ENCODE assay signal across 26 cellular contexts in genomic region chr1:171431994-171432393, GRCh38. TPM values are rescaled to one million over a fixed set of nuclear protein-coding genes. Genes with fewer than 3 reads are reported as not detected.
DNase-seq lines count a peak whose midpoint lies in the region; ATAC-seq and TF ChIP-seq lines count a peak whose summit lies in the region.
"Had no signal": no experiment of that assay in that cellular context is flagged by ENCODE, and none has a peak within 500 bp of the region (broad histone marks: within the 10 kb centered on the region; RNA-seq: fewer than 3 reads in every experiment).

No MANE protein-coding gene starts in this region.

- POLR2A ChIA-PET in WTC11 (lab: Charles Lee), result interaction anchor here (0.9 to 1.2 kb wide), 2 partner anchors 53 to 93 kb away, joined by 3 read pairs; partner anchors contain the start of gene PRRC2C

- H3K9me3 Mint-ChIP-seq in activated naive CD8-positive, alpha-beta T cell (ENCODE audit: low read depth), result peaks cover 10% of the 10 kb centered on the region
- H3K9me3 Mint-ChIP-seq in activated naive CD8-positive, alpha-beta T cell treated with anti-CD3 and anti-CD28 coated beads for 36 hours, result peaks cover 11% of the 10 kb centered on the region
- peaks cover 27% of the 10 kb centered on the region for H3K9me3 Mint-ChIP-seq in WTC11

- peaks cover 18% of the 10 kb centered on the region for H3K4me1 Mint-ChIP-seq in activated naive CD8-positive, alpha-beta T cell (ENCODE audit: low read depth)
- peaks cover 11% of the 10 kb centered on the region for H3K4me1 Mint-ChIP-seq in activated naive CD8-positive, alpha-beta T cell treated with anti-CD3 and anti-CD28 coated beads for 36 hours
- H3K4me1 Mint-ChIP-seq in WTC11, result peaks cover 65% of the 10 kb centered on the region
- H3K4me1 Mint-ChIP-seq: B cell had no signal

- no peak overlapping the region for H3K9ac ChIP-seq in iPS-18a (ENCODE audit: low read length)

- DNase-seq in activated naive CD8-positive, alpha-beta T cell treated with anti-CD3 and anti-CD28 coated beads for 36 hours, result no peak
- DNase-seq in WTC11 (ENCODE audit: low spot score), result no peak
- no peak for DNase-seq in uterus
- no peak for DNase-seq in glomerular visceral epithelial cell (ENCODE audit: extremely low spot score)
- no peak for DNase-seq in NCI-H69 (lab: John Stamatoyannopoulos, UW)
- no peak for DNase-seq in stimulated activated CD4-positive, alpha-beta T cell treated with anti-CD3 and anti-CD28 coated beads, Interleukin-2, amount 100 ng/mL, for 48 hours
- DNase-seq: CD8-positive, alpha-beta memory T cell; DMS 273 treated with DMSO at 0.1 percent for 48 hours; DMS79 treated with DMSO at 0.1 percent for 48 hours; IMR-90; KG1; MG63; NCI-H1105 treated with DMSO at 0.1 percent for 48 hours; NCI-H146; NCI-H2029 treated with DMSO at 0.1 percent for 48 hours; NCI-H2227 treated with DMSO at 0.1 percent for 48 hours; NCI-H526 treated with DMSO at 0.1 percent for 48 hours; PC-3; SJCRH30 had no signal

- no peaks in the 10 kb centered on the region for H3K36me3 Mint-ChIP-seq in activated naive CD8-positive, alpha-beta T cell
- H3K36me3 Mint-ChIP-seq in activated naive CD8-positive, alpha-beta T cell treated with anti-CD3 and anti-CD28 coated beads for 36 hours, result no peaks in the 10 kb centered on the region
- peaks cover 27% of the 10 kb centered on the region for H3K36me3 Mint-ChIP-seq in WTC11
- H3K36me3 Mint-ChIP-seq: CD8-positive, alpha-beta memory T cell had no signal

- H3K4me3 Mint-ChIP-seq in activated naive CD8-positive, alpha-beta T cell, result no peak overlapping the region
- no peak overlapping the region for H3K4me3 Mint-ChIP-seq in activated naive CD8-positive, alpha-beta T cell treated with anti-CD3 and anti-CD28 coated beads for 36 hours
- H3K4me3 Mint-ChIP-seq in WTC11, result peak overlapping the region; percentile 40
- H3K4me3 Mint-ChIP-seq: B cell; CD14-positive monocyte; CD8-positive, alpha-beta memory T cell had no signal

- peak; percentile 91 for ATAC-seq in WTC11
- ATAC-seq: PC-3, Right ventricle myocardium inferior, SK-N-SH treated with all-trans-retinoic acid at 6 μM for 48 hours had no signal

- CTCF ChIA-PET in WTC11 (lab: Charles Lee), result interaction anchor here (0.8 to 1.3 kb wide), 2 partner anchors 11 to 118 kb away, joined by 3 to 5 read pairs; partner anchors contain the start of gene FMO4

- intact Hi-C loops in uterus (cut with DNase I; ENCODE audit: low total_unique reads), result no loop called here

- H3K4me1 ChIP-seq in iPS-18a (ENCODE audit: control insufficient read depth, low read depth, low read length), result peaks cover 20% of the 10 kb centered on the region
- no peaks in the 10 kb centered on the region for H3K4me1 ChIP-seq in uterus
- H3K4me1 ChIP-seq: SJCRH30 had no signal

- no peaks in the 10 kb centered on the region for H3K27me3 ChIP-seq in iPS-18a (ENCODE audit: control insufficient read depth, insufficient read depth, low read length)
- H3K27me3 ChIP-seq in uterus, result no peaks in the 10 kb centered on the region
- H3K27me3 ChIP-seq: MG63, SJCRH30 had no signal

- H3K27ac ChIP-seq in iPS-18a (ENCODE audit: low read length) (no peak overlapping the region), uterus (no peak overlapping the region)
- H3K27ac ChIP-seq: 22Rv1, SJCRH30 had no signal

- H3K27ac Mint-ChIP-seq in activated naive CD8-positive, alpha-beta T cell, result peak overlapping the region; percentile 64
- no peak overlapping the region for H3K27ac Mint-ChIP-seq in activated naive CD8-positive, alpha-beta T cell treated with anti-CD3 and anti-CD28 coated beads for 36 hours
- peak overlapping the region; percentile 87 for H3K27ac Mint-ChIP-seq in WTC11
- H3K27ac Mint-ChIP-seq: B cell; CD14-positive monocyte; CD8-positive, alpha-beta memory T cell had no signal

- H3K27me3 Mint-ChIP-seq in activated naive CD8-positive, alpha-beta T cell, result no peaks in the 10 kb centered on the region
- H3K27me3 Mint-ChIP-seq in activated naive CD8-positive, alpha-beta T cell treated with anti-CD3 and anti-CD28 coated beads for 36 hours, result peaks cover 3% of the 10 kb centered on the region
- H3K27me3 Mint-ChIP-seq in WTC11 (ENCODE audit: low read depth), result peaks cover 4% of the 10 kb centered on the region

- H3K4me3 ChIP-seq in iPS-18a (ENCODE audit: low read length) (peak overlapping the region; percentile 3), uterus (no peak overlapping the region)
- H3K4me3 ChIP-seq: MG63, SJCRH30 had no signal

- H3K9me3 ChIP-seq in iPS-18a (ENCODE audit: control insufficient read depth, low read depth, low read length), result peaks cover 13% of the 10 kb centered on the region
- H3K9me3 ChIP-seq in uterus, result no peaks in the 10 kb centered on the region
- H3K9me3 ChIP-seq: SJCRH30 had no signal

- TF ChIP-seq CTCF in WTC11 (IDR thresholded peaks at IDR 0.05) (no peak), uterus (IDR thresholded peaks at IDR 0.05) (no peak)

- no peaks in the 10 kb centered on the region for H3K36me3 ChIP-seq in iPS-18a (ENCODE audit: control insufficient read depth, low read depth, low read length)
- no peaks in the 10 kb centered on the region for H3K36me3 ChIP-seq in uterus
- H3K36me3 ChIP-seq: MG63, SJCRH30 had no signal

- TF ChIP-seq POLR2A in uterus (IDR thresholded peaks at IDR 0.05), result no peak

TF ChIP-seq in WTC11, 78 proteins besides CTCF, POLR2A, EP300 and RAD21:
- TF ChIP-seq ZNF423 (CRISPR knock-in tag; IDR thresholded peaks at IDR 0.05), result peak; percentile 51
- 0 out of 2 replicates have a peak, but pooled peaks have one; percentile 30 for TF ChIP-seq TEAD1 (CRISPR knock-in tag; IDR thresholded peaks at IDR 0.05)
- TF ChIP-seq KAT7 (CRISPR knock-in tag; IDR thresholded peaks at IDR 0.05; ENCODE audit: borderline replicate concordance), result no peak
- no peak for TF ChIP-seq ZBTB21 (CRISPR knock-in tag; IDR thresholded peaks at IDR 0.05; ENCODE audit: borderline replicate concordance)
- TF ChIP-seq PRDM15 (CRISPR knock-in tag; IDR thresholded peaks at IDR 0.05), result no peak
- 0 out of 2 replicates have a peak, but pooled peaks have one; percentile 12 for TF ChIP-seq ZNF396 (CRISPR knock-in tag; IDR thresholded peaks at IDR 0.05; ENCODE audit: borderline replicate concordance)

RNA-seq across cellular contexts. Expression of gene PRRC2C, which starts 53.3 kb away (rescaled TPM):
- total RNA-seq in activated naive CD8-positive, alpha-beta T cell treated with anti-CD3 and anti-CD28 coated beads for 36 hours, result 100 to 1,000 TPM; 252 to 256 TPM
- total RNA-seq in WTC11 (2021) (199 to 236 TPM (median 203 TPM) in 3 replicates), uterus (100 to 1,000 TPM in 1 of 4 donors, 10 to 100 TPM in 3; 32.1 to 210 (median 76.1) TPM)
